Comparison of ENCODE assay signal across 1 cellular context in genomic region chrX:10401239-10401638, GRCh38.
TF ChIP-seq lines count a peak whose summit lies in the region.

No MANE protein-coding gene starts in this region.

TF ChIP-seq in SK-N-SH, 30 proteins besides CTCF, POLR2A, EP300 and RAD21 (continued from another document):
- TF ChIP-seq CHD2 (IDR thresholded peaks at IDR 0.05; ENCODE audit: low read length, partially characterized antibody): no peak
- no peak for TF ChIP-seq IRF3 (IDR thresholded peaks at IDR 0.05; ENCODE audit: low read depth, low read length)
- TF ChIP-seq JUND (IDR thresholded peaks at IDR 0.05): no peak
- no peak for TF ChIP-seq RCOR1 (IDR thresholded peaks at IDR 0.05; ENCODE audit: low read length)
- TF ChIP-seq USF2 (IDR thresholded peaks at IDR 0.05; ENCODE audit: borderline replicate concordance, low read depth, low read length): no peak
- no peak for TF ChIP-seq TCF12 (IDR thresholded peaks at IDR 0.05)
- TF ChIP-seq NFIC (IDR thresholded peaks at IDR 0.05; ENCODE audit: borderline replicate concordance): no peak
- no peak for TF ChIP-seq GATA2 (CRISPR knock-in tag; IDR thresholded peaks at IDR 0.05)
- TF ChIP-seq, protein P1, sequence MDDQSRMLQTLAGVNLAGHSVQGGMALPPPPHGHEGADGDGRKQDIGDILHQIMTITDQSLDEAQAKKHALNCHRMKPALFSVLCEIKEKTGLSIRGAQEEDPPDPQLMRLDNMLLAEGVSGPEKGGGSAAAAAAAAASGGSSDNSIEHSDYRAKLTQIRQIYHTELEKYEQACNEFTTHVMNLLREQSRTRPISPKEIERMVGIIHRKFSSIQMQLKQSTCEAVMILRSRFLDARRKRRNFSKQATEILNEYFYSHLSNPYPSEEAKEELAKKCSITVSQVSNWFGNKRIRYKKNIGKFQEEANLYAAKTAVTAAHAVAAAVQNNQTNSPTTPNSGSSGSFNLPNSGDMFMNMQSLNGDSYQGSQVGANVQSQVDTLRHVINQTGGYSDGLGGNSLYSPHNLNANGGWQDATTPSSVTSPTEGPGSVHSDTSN (IDR thresholded peaks at IDR 0.05): no peak
- TF ChIP-seq TAF1 (IDR thresholded peaks at IDR 0.05; ENCODE audit: borderline replicate concordance, low read depth, low read length): no peak
